Comparison of ENCODE assay signal across 12 cellular contexts in genomic region chr12:124395284-124395752, GRCh38.
DNase-seq lines count a peak whose midpoint lies in the region; ATAC-seq and TF ChIP-seq lines count a peak whose summit lies in the region.
"Had no signal": no experiment of that assay in that cellular context is flagged by ENCODE, and none has a peak within 500 bp of the region (broad histone marks: within the 10 kb centered on the region; RNA-seq: fewer than 3 reads in every experiment).

No MANE protein-coding gene starts in this region.

- DNase-seq in H7 (peak; percentile 69), NCI-H2171 treated with DMSO at 0.1 percent for 48 hours (lab: John Stamatoyannopoulos, UW) (peak; percentile 90), smooth muscle cell (lab: John Stamatoyannopoulos, UW; ENCODE audit: unreplicated experiment) (no peak), MG63 (no peak)
- DNase-seq: activated CD4-positive, alpha-beta T cell treated with anti-CD3 and anti-CD28 coated beads for 48 hours; CD8-positive, alpha-beta T cell had no signal

- peaks cover 33% of the 10 kb centered on the region for H3F3A ChIP-seq in smooth muscle cell (ENCODE audit: low read depth)

- H3K27ac ChIP-seq in cingulate gyrus (ENCODE audit: low read depth, low read length), result peak overlapping the region; percentile 77
- peak overlapping the region; percentile 35 for H3K27ac ChIP-seq in smooth muscle cell (ENCODE audit: low read depth)
- H3K27ac ChIP-seq: HL-60 had no signal

- H3K9me3 ChIP-seq in smooth muscle cell (replicated peaks; ENCODE audit: low read depth) (no peaks in the 10 kb centered on the region), MG63 (no peaks in the 10 kb centered on the region)
- H3K9me3 ChIP-seq: ovary had no signal

- peaks cover 15% of the 10 kb centered on the region for H3K4me1 ChIP-seq in smooth muscle cell (ENCODE audit: low read depth)

- H3K9ac ChIP-seq in smooth muscle cell (ENCODE audit: low read depth), result no peak overlapping the region

- H4K20me1 ChIP-seq in smooth muscle cell (ENCODE audit: low read depth), result peaks cover 100% of the 10 kb centered on the region

- H2AFZ ChIP-seq in smooth muscle cell (ENCODE audit: low read depth), result no peak overlapping the region

- H3K4me3 ChIP-seq in H7 (ENCODE audit: insufficient read depth, low read depth, low read length) (no peak overlapping the region), smooth muscle cell (no peak overlapping the region), MG63 (no peak overlapping the region)
- H3K4me3 ChIP-seq: ovary had no signal

- ATAC-seq in GM18870 (IDR thresholded peaks at IDR 0.05; ENCODE audit: unreplicated experiment) (no peak), HG03159 (IDR thresholded peaks at IDR 0.05; ENCODE audit: unreplicated experiment) (no peak)
- ATAC-seq: CD8-positive, alpha-beta T cell; stimulated activated memory B cell treated with anti-CD40 and anti-IgM and Interleukin-4, amounts not matched to agents 10 μg/mL and 1 μg/mL and 100 μg/mL, for 72 hours had no signal

- H3K36me3 ChIP-seq in H7 (replicated peaks; ENCODE audit: control insufficient read depth, insufficient read depth, low read length) (peaks cover 24% of the 10 kb centered on the region), smooth muscle cell (ENCODE audit: low read depth) (no peaks in the 10 kb centered on the region), MG63 (peaks cover 64% of the 10 kb centered on the region)
- H3K36me3 ChIP-seq: ovary had no signal

- H3K4me2 ChIP-seq in smooth muscle cell, result no peak overlapping the region

- H3K79me2 ChIP-seq in smooth muscle cell (ENCODE audit: low read depth), result peaks cover 20% of the 10 kb centered on the region

- TF ChIP-seq CTCF in smooth muscle cell (IDR thresholded peaks at IDR 0.05; ENCODE audit: borderline replicate concordance, insufficient read depth, poor library complexity, severe bottlenecking), result no peak

- H3K27me3 ChIP-seq in H7 (ENCODE audit: control insufficient read depth, insufficient read depth, low read length), result no peaks in the 10 kb centered on the region
- H3K27me3 ChIP-seq in smooth muscle cell (ENCODE audit: low read depth), result no peaks in the 10 kb centered on the region
- H3K27me3 ChIP-seq in MG63, result no peaks in the 10 kb centered on the region
- H3K27me3 ChIP-seq: ovary had no signal

- WGBS in smooth muscle cell (ENCODE audit: low lambda C conversion rate), result 54% methylated on average over 17 of the region's 21 CpGs

Comparison
In these comparisons a context has a peak if more than half of its experiments do, and no peak if none do; other contexts are left out.
1. DNase-seq: peak in H7 (single experiment) and NCI-H2171 treated with DMSO at 0.1 percent for 48 hours (single experiment); none in smooth muscle cell (single experiment) and MG63 (single experiment).